12 cellular contexts compared by ENCODE assay signal in genomic region chr6:119476554-119476953, GRCh38.
DNase-seq lines count a peak whose midpoint lies in the region; ATAC-seq and TF ChIP-seq lines count a peak whose summit lies in the region.
"Had no signal": no experiment of that assay in that cellular context is flagged by ENCODE, and none has a peak within 500 bp of the region (broad histone marks: within the 10 kb centered on the region; RNA-seq: fewer than 3 reads in every experiment).

No MANE protein-coding gene starts in this region.

- peak overlapping the region in 1 of 4 donors; percentile 5 for H3K27ac ChIP-seq in gastroesophageal sphincter
- H3K27ac ChIP-seq: left ventricle myocardium inferior, parathyroid adenoma had no signal

- H3K4me1 ChIP-seq in gastroesophageal sphincter = peaks cover 0 to 8% (median 0%) of the 10 kb centered on the region in 3 donors
- H3K4me1 ChIP-seq: left ventricle myocardium inferior, parathyroid adenoma had no signal

- no peaks in the 10 kb centered on the region for H3K27me3 ChIP-seq in gastroesophageal sphincter

- ATAC-seq in GM18502 (IDR thresholded peaks at IDR 0.05; ENCODE audit: poor library complexity, unreplicated experiment) (peak; percentile 90), GM21381 (IDR thresholded peaks at IDR 0.05; ENCODE audit: unreplicated experiment) (peak; percentile 67), HG03064 (IDR thresholded peaks at IDR 0.05; ENCODE audit: low read depth, unreplicated experiment) (peak; percentile 93), gastroesophageal sphincter (no peak)
- ATAC-seq: activated CD8-positive, alpha-beta T cell treated with anti-CD3 and anti-CD28 coated beads for 36 hours had no signal

- TF ChIP-seq CTCF in astrocyte of the spinal cord (IDR thresholded peaks at IDR 0.05; ENCODE audit: low read depth, low read length) (no peak), gastroesophageal sphincter (IDR thresholded peaks at IDR 0.05) (no peak)

- TF ChIP-seq EP300 in gastroesophageal sphincter (IDR thresholded peaks at IDR 0.05) = no peak

- in situ Hi-C loops in astrocyte of the spinal cord (cut with HindIII; ENCODE audit: low sequenced_read_pairs) = no loop called here

- TF ChIP-seq POLR2A in gastroesophageal sphincter (IDR thresholded peaks at IDR 0.05) = no peak

- peaks cover 0 to 4% (median 0%) of the 10 kb centered on the region in 3 donors for H3K9me3 ChIP-seq in gastroesophageal sphincter

- 31 to 50% methylated on average over 4 of the region's 4 CpGs for WGBS in gastroesophageal sphincter (ENCODE audit: low coverage in 1 of 2), 2 donors

- H3K4me3 ChIP-seq in astrocyte of the spinal cord (ENCODE audit: low read depth, low read length) (no peak overlapping the region), gastroesophageal sphincter (no peak overlapping the region)
- H3K4me3 ChIP-seq: left ventricle myocardium inferior had no signal

- DNase-seq in astrocyte of the spinal cord (ENCODE audit: low read depth, low spot score) (peak; percentile 12), nucleus accumbens (lab: John Stamatoyannopoulos, UW) (no peak), DMS79 treated with DMSO at 0.1 percent for 48 hours (lab: John Stamatoyannopoulos, UW) (no peak)
- no peak for DNase-seq in activated CD4-positive, CD25-positive, alpha-beta regulatory T cell treated with anti-CD3 and anti-CD28 coated beads, Interleukin-2, amount 50 U/mL, for 72 hours
- DNase-seq: activated CD8-positive, alpha-beta T cell treated with anti-CD3 and anti-CD28 coated beads for 36 hours; left ventricle myocardium inferior; SIG-M5 had no signal

- no peaks in the 10 kb centered on the region for H3K36me3 ChIP-seq in gastroesophageal sphincter
- H3K36me3 ChIP-seq: left ventricle myocardium inferior had no signal
